ENCODE assay signal across 8 cellular contexts in the genomic region with DNA sequence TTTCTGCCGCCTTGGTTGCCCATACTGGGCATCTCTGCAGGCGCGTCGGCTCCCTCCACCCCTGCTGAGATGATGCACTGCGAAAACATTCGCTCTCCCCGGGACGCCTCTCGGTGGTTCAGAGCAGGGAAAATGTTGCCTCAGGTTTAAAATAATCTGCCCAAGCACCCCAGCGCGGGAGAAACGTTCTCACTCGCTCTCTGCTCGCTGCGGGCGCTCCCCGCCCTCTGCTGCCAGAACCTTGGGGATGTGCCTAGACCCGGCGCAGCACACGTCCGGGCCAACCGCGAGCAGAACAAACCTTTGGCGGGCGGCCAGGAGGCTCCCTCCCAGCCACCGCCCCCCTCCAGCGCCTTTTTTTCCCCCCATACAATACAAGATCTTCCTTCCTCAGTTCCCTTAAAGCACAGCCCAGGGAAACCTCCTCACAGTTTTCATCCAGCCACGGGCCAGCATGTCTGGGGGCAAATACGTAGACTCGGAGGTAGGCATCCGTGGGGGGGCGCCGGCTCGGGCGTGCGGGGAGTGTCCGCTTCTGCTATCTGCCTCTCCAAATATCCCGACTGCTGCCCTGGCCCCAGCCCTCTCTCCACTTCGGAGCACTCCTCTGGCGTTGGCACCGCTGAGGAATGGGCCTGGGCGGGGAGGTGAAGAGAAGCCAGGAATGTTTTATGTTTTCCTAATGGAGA. TPM values are rescaled to one million over a fixed set of nuclear protein-coding genes. Genes with fewer than 3 reads are reported as not detected.
A peak's percentile ranks its signal among the peaks of the same experiment; 100 is the strongest.
DNase-seq lines count a peak whose midpoint lies in the region; ATAC-seq and TF ChIP-seq lines count a peak whose summit lies in the region.

A gene with protein sequence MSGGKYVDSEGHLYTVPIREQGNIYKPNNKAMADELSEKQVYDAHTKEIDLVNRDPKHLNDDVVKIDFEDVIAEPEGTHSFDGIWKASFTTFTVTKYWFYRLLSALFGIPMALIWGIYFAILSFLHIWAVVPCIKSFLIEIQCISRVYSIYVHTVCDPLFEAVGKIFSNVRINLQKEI (plus strand): TSS at position 428 of the 689 bp plus-strand sequence. CDS start 27 bp downstream, at position 455.

- H3K27ac ChIP-seq in RWPE2 (ENCODE audit: poor library complexity, severe bottlenecking) (peak within 1 kb of the TSS; percentile 99), parathyroid adenoma (peak within 1 kb of the TSS; percentile 40)

- H3K9me3 ChIP-seq in BE2C = no peaks in the 10 kb centered on the region
- H3K9me3 ChIP-seq in RWPE2 (ENCODE audit: severe bottlenecking) = no peaks in the 10 kb centered on the region
- H3K9me3 ChIP-seq in parathyroid adenoma (ENCODE audit: control insufficient read depth, low read length) = no peaks in the 10 kb centered on the region

- no peak for DNase-seq in BE2C
- DNase-seq in H4 (ENCODE audit: low spot score) = peak; percentile 92
- DNase-seq in RWPE2 (ENCODE audit: low spot score) = peak; percentile 94
- peak; percentile 96 for DNase-seq in astrocyte of the hippocampus (ENCODE audit: low read depth, low spot score)
- peak; percentile 94 for DNase-seq in left ventricle myocardium superior
- no peak for DNase-seq in NCI-H2196 (lab: John Stamatoyannopoulos, UW; ENCODE audit: unreplicated experiment)

- H3K4me1 ChIP-seq in BE2C (no peaks in the 10 kb centered on the region), RWPE2 (ENCODE audit: insufficient read depth, poor library complexity, severe bottlenecking) (peaks cover 56% of the 10 kb centered on the region), parathyroid adenoma (peaks cover 5% of the 10 kb centered on the region)

- intact Hi-C loops in left ventricle myocardium superior (cut with micrococcal nuclease) = loop anchor here (10.0 kb wide), 1 partner anchor 260 kb away; no protein-coding TSS in a partner anchor

- H3K9ac ChIP-seq in parathyroid adenoma = no peak within 1 kb of the TSS

- H3K27me3 ChIP-seq in BE2C = peaks cover 64% of the 10 kb centered on the region
- H3K27me3 ChIP-seq in RWPE2 (ENCODE audit: insufficient read depth, poor library complexity, severe bottlenecking) = no peaks in the 10 kb centered on the region
- peaks cover 3% of the 10 kb centered on the region for H3K27me3 ChIP-seq in parathyroid adenoma (ENCODE audit: control insufficient read depth, insufficient read depth, low read length)

- no peaks in the 10 kb centered on the region for H3K36me3 ChIP-seq in BE2C
- peaks cover 44% of the 10 kb centered on the region for H3K36me3 ChIP-seq in RWPE2 (ENCODE audit: low read depth)
- no peaks in the 10 kb centered on the region for H3K36me3 ChIP-seq in parathyroid adenoma (ENCODE audit: control insufficient read depth, insufficient read depth, low read length)

- H2AFZ ChIP-seq in parathyroid adenoma = peak within 1 kb of the TSS; percentile 79

- ATAC-seq in RWPE2 (ENCODE audit: low read depth) (peak; percentile 68), left ventricle myocardium superior (peak; percentile 81), HG03175 (IDR thresholded peaks at IDR 0.05; ENCODE audit: unreplicated experiment) (no peak)

- peak within 1 kb of the TSS; percentile 20; the same call in 1 of the 2 replicates for H3K4me3 ChIP-seq in BE2C (ENCODE audit: low read depth, low read length)
- H3K4me3 ChIP-seq in RWPE2 (ENCODE audit: severe bottlenecking) = peak within 1 kb of the TSS; percentile 56
- H3K4me3 ChIP-seq in parathyroid adenoma (ENCODE audit: low read depth, low read length) = peak within 1 kb of the TSS; percentile 50

- H3K79me2 ChIP-seq in parathyroid adenoma = no peaks in the 10 kb centered on the region

- H3K4me2 ChIP-seq in parathyroid adenoma (ENCODE audit: low read length) = peak within 1 kb of the TSS; percentile 86

- TF ChIP-seq CTCF in BE2C (IDR thresholded peaks at IDR 0.05; ENCODE audit: low read depth, low read length) = no peak
- peak; percentile 31 for TF ChIP-seq CTCF in RWPE2 (IDR thresholded peaks at IDR 0.05; ENCODE audit: poor library complexity, severe bottlenecking)
- no peak for TF ChIP-seq CTCF in parathyroid adenoma (IDR thresholded peaks at IDR 0.05)

RNA-seq across cellular contexts. Expression of the gene that starts here (rescaled TPM):
- polyA plus RNA-seq in BE2C (2012; ENCODE audit: insufficient read depth, insufficient read length, low read depth) = not detected
- total RNA-seq in H4 (2014; rRNA removed; shearing (Covaris generic)) = 210 and 218 TPM in 2 replicates
- total RNA-seq in left ventricle myocardium superior = 362 TPM

Comparison
In these comparisons a context has a peak if more than half of its experiments do, and no peak if none do; other contexts are left out.
1. DNase-seq: peak in H4 (single experiment), RWPE2 (single experiment), astrocyte of the hippocampus (single experiment) and left ventricle myocardium superior (single experiment); none in BE2C (single experiment) and NCI-H2196 (single experiment).
2. Peak in every context shown above with its lines, with median percentiles within 50 percentile points of each other: H3K4me3 ChIP-seq.